ENCODE assay signal across 15 cellular contexts in genomic region chr5:16970260-16970659, GRCh38. TPM values are rescaled to one million over a fixed set of nuclear protein-coding genes. Genes with fewer than 3 reads are reported as not detected.
DNase-seq lines count a peak whose midpoint lies in the region; ATAC-seq, FAIRE-seq and TF ChIP-seq lines count a peak whose summit lies in the region.
"Had no signal": no experiment of that assay in that cellular context is flagged by ENCODE, and none has a peak within 500 bp of the region (broad histone marks: within the 10 kb centered on the region; RNA-seq: fewer than 3 reads in every experiment).

No MANE protein-coding gene starts in this region.

- no peak for DNase-seq in HepG2 (ENCODE audit: low spot score)
- DNase-seq in right lobe of liver, result no peak
- no peak for DNase-seq in H1 (ENCODE audit: low read depth in 1 of 2, low spot score in 2 of 2)
- peak; percentile 55 for DNase-seq in mesendoderm
- DNase-seq in type B pancreatic cell (ENCODE audit: extremely low spot score, unreplicated experiment), result no peak
- no peak for DNase-seq in midbrain (lab: John Stamatoyannopoulos, UW)
- no peak for DNase-seq in MG63
- DNase-seq: DND-41, NCI-H1417 treated with DMSO at 0.1 percent for 48 hours, NCI-H187 treated with DMSO at 0.1 percent for 48 hours, NCI-H2171, RPMI8226, SIG-M5 had no signal

- H3K4me1 ChIP-seq in HepG2 (ENCODE audit: insufficient read depth, low read length), result no peaks in the 10 kb centered on the region
- H3K4me1 ChIP-seq in right lobe of liver, result no peaks in the 10 kb centered on the region
- no peaks in the 10 kb centered on the region for H3K4me1 ChIP-seq in H1 (replicated peaks in 1 of 4; ENCODE audit: control insufficient read depth in 3 of 4, insufficient read depth in 4 of 4, low read length in 3 of 4)
- peaks cover 4% of the 10 kb centered on the region for H3K4me1 ChIP-seq in mesendoderm (ENCODE audit: control insufficient read depth, low read depth, low read length)

- H3K23me2 ChIP-seq in H1 (ENCODE audit: low read depth, low read length), result no peaks in the 10 kb centered on the region

- H4K8ac ChIP-seq in H1 (ENCODE audit: extremely low read depth, insufficient read depth, low read length) (no peak overlapping the region), mesendoderm (ENCODE audit: low read depth, low read length) (no peak overlapping the region)

- no TSS peak for BruUV-seq in HepG2 (replicated peaks; lab: Mats Ljungman, UMichigan)

- H2BK15ac ChIP-seq in H1 (ENCODE audit: low read length) (no peak overlapping the region), mesendoderm (replicated peaks; ENCODE audit: low read depth) (peak overlapping the region; percentile 25)

- POLR2A ChIA-PET in HepG2 (lab: Yijun Ruan, JAX), result no interaction called here
- POLR2A ChIA-PET in H1 (lab: Charles Lee; ENCODE audit: partially characterized antibody), result no interaction called here

- H3K9me3 ChIP-seq in HepG2 (ENCODE audit: low read length), result no peaks in the 10 kb centered on the region
- no peaks in the 10 kb centered on the region for H3K9me3 ChIP-seq in right lobe of liver
- no peaks in the 10 kb centered on the region for H3K9me3 ChIP-seq in H1 (ENCODE audit: insufficient read depth in 2 of 2, low read depth in 1 of 2, low read length in 1 of 2)
- H3K9me3 ChIP-seq in MG63, result no peaks in the 10 kb centered on the region

- H2BK12ac ChIP-seq in H1 (ENCODE audit: low read depth, low read length), result no peak overlapping the region

- H4K91ac ChIP-seq in H1 (replicated peaks; ENCODE audit: insufficient read length, low read length), result no peak overlapping the region

- peaks cover 11% of the 10 kb centered on the region for H3K4me1 Mint-ChIP-seq in type B pancreatic cell (ENCODE audit: unreplicated experiment)
- H3K4me1 Mint-ChIP-seq: B cell had no signal

- no peak overlapping the region for H3K14ac ChIP-seq in H1 (ENCODE audit: insufficient read length)

- intact Hi-C loops in HepG2 (cut with micrococcal nuclease; ENCODE audit: unreplicated experiment), result no loop called here
- intact Hi-C loops in right lobe of liver (cut with DNase I), result no loop called here

- H4K20me1 ChIP-seq in HepG2 (ENCODE audit: insufficient read depth, low read length) (no peaks in the 10 kb centered on the region), H1 (replicated peaks in 1 of 2; ENCODE audit: control insufficient read depth in 1 of 2, insufficient read depth in 2 of 2, low read length in 2 of 2) (no peaks in the 10 kb centered on the region)

- H3K56ac ChIP-seq in H1 (replicated peaks; ENCODE audit: insufficient read length, low read depth, low read length) (no peak overlapping the region), mesendoderm (ENCODE audit: low read length) (peak overlapping the region; percentile 5)

- no peaks in the 10 kb centered on the region for H3K36me3 ChIP-seq in HepG2 (replicated peaks in 1 of 2; ENCODE audit: control insufficient read depth in 1 of 2, insufficient read depth in 2 of 2, low read length in 2 of 2)
- H3K36me3 ChIP-seq in right lobe of liver, result no peaks in the 10 kb centered on the region
- no peaks in the 10 kb centered on the region for H3K36me3 ChIP-seq in H1 (ENCODE audit: control insufficient read depth in 2 of 4, insufficient read depth in 4 of 4, low read length in 3 of 4)
- no peaks in the 10 kb centered on the region for H3K36me3 ChIP-seq in mesendoderm (ENCODE audit: control insufficient read depth, insufficient read depth, low read length)
- H3K36me3 ChIP-seq in MG63, result no peaks in the 10 kb centered on the region

- TF ChIP-seq EP300 in HepG2 (IDR thresholded peaks at IDR 0.05; ENCODE audit: low read depth in 2 of 2, low read length in 2 of 2) (no peak), HepG2 (CRISPR knock-in tag; IDR thresholded peaks at IDR 0.05; ENCODE audit: borderline replicate concordance) (no peak), H1 (IDR thresholded peaks at IDR 0.05; ENCODE audit: borderline replicate concordance in 1 of 2, low read depth in 2 of 2, low read length in 2 of 2) (no peak)

- H3K4ac ChIP-seq in H1 (replicated peaks; ENCODE audit: insufficient read length, low read depth, low read length) (no peak overlapping the region), mesendoderm (ENCODE audit: low read depth, low read length) (no peak overlapping the region)

- H3K79me2 ChIP-seq in HepG2 (ENCODE audit: insufficient read depth, low read length), result no peaks in the 10 kb centered on the region
- H3K79me2 ChIP-seq in H1 (ENCODE audit: control insufficient read depth in 1 of 2, insufficient read depth in 2 of 2, low read length in 2 of 2), result no peaks in the 10 kb centered on the region
- H3K79me2 ChIP-seq in mesendoderm (ENCODE audit: control insufficient read depth, insufficient read depth, low read length), result no peaks in the 10 kb centered on the region

- H2BK5ac ChIP-seq in H1 (ENCODE audit: low read depth, low read length) (no peak overlapping the region), mesendoderm (ENCODE audit: low read length) (no peak overlapping the region)

- H3K79me1 ChIP-seq in H1 (ENCODE audit: low read depth, low read length) (no peaks in the 10 kb centered on the region), mesendoderm (ENCODE audit: low read length) (no peaks in the 10 kb centered on the region)

- TF ChIP-seq POLR2A in HepG2 (IDR thresholded peaks at IDR 0.05; ENCODE audit: insufficient read depth in 1 of 2, low read depth in 2 of 2, low read length in 2 of 2) (no peak), right lobe of liver (IDR thresholded peaks at IDR 0.05) (no peak), H1 (IDR thresholded peaks at IDR 0.05; ENCODE audit: control extremely low read depth in 1 of 2, low read depth in 2 of 2, low read length in 2 of 2) (no peak)

- in situ Hi-C loops in HepG2 (cut with HindIII; ENCODE audit: extremely low pct_ligation_motif_present, low pct_unique_long_range_greater_than_20kb), result no loop called here

- H3K27me3 ChIP-seq in HepG2 (ENCODE audit: control insufficient read depth in 1 of 2, insufficient read depth in 2 of 2, low read length in 2 of 2), result no peaks in the 10 kb centered on the region
- no peaks in the 10 kb centered on the region for H3K27me3 ChIP-seq in right lobe of liver
- H3K27me3 ChIP-seq in H1 (replicated peaks in 1 of 4; ENCODE audit: control insufficient read depth in 3 of 4, extremely low read depth in 1 of 4, insufficient read depth in 3 of 4, low read length in 3 of 4), result no peaks in the 10 kb centered on the region
- H3K27me3 ChIP-seq in mesendoderm (ENCODE audit: insufficient read depth, low read length, poor library complexity), result no peaks in the 10 kb centered on the region
- no peaks in the 10 kb centered on the region for H3K27me3 ChIP-seq in MG63

- H3K9me3 Mint-ChIP-seq in type B pancreatic cell, result no peaks in the 10 kb centered on the region

- TF ChIP-seq CTCF in HepG2 (CRISPR knock-in tag; IDR thresholded peaks at IDR 0.05) (no peak), right lobe of liver (IDR thresholded peaks at IDR 0.05) (no peak), H1 (IDR thresholded peaks at IDR 0.05; ENCODE audit: control extremely low read depth in 1 of 3, insufficient read depth in 1 of 3, low read depth in 1 of 3, low read length in 3 of 3) (no peak), type B pancreatic cell (conservative IDR thresholded peaks at IDR 0.05) (no peak)

- H3K18ac ChIP-seq in H1 (ENCODE audit: extremely low read depth, low read length), result no peak overlapping the region
- H3K18ac ChIP-seq in mesendoderm (ENCODE audit: low read length), result no peak overlapping the region

- 61% methylated on average over 5 of the region's 5 CpGs for WGBS in HepG2 (ENCODE audit: low lambda C conversion rate)
- WGBS in right lobe of liver (ENCODE audit: insufficient coverage, low coverage, low lambda C conversion rate, missing lambda C conversion rate), result 79% methylated on average over 5 of the region's 5 CpGs
- WGBS in H1 (ENCODE audit: extremely low coverage in 1 of 2, insufficient coverage in 1 of 2, insufficient read length in 1 of 2, insufficient replicate concordance in 2 of 2, low coverage in 1 of 2, low lambda C conversion rate in 2 of 2, missing lambda C conversion rate in 1 of 2), 2 experiments, result 88% methylated on average over 5 of the region's 5 CpGs; no CpG with 5 or more reads in 1 of the 2 experiments
- WGBS in mesendoderm (ENCODE audit: extremely low coverage, insufficient coverage, low lambda C conversion rate), result no CpG with 5 or more reads among the region's 5 CpGs

- no peak overlapping the region for H3K27ac Mint-ChIP-seq in type B pancreatic cell
- H3K27ac Mint-ChIP-seq: B cell had no signal

- H3K4me3 Mint-ChIP-seq in type B pancreatic cell, result no peak overlapping the region
- H3K4me3 Mint-ChIP-seq: B cell had no signal

- H3K4me2 ChIP-seq in HepG2 (ENCODE audit: low read depth, low read length), result no peak overlapping the region
- no peak overlapping the region for H3K4me2 ChIP-seq in H1 (ENCODE audit: insufficient read depth in 1 of 2, low read depth in 2 of 2, low read length in 2 of 2)
- H3K4me2 ChIP-seq in mesendoderm (ENCODE audit: low read length), result no peak overlapping the region

- H2AFZ ChIP-seq in HepG2 (ENCODE audit: low read length) (no peak overlapping the region), H1 (ENCODE audit: low read length) (0 out of 2 replicates have a peak overlapping the region, but pooled peaks have one; percentile 52)

- CTCF ChIA-PET in HepG2 (lab: Yijun Ruan, JAX; ENCODE audit: low intra/inter-chr PET ratio, low total read pairs) (no interaction called here), H1 (lab: Charles Lee; ENCODE audit: partially characterized antibody) (interaction anchor here (0.9 to 1.6 kb wide), 3 partner anchors 76 to 233 kb away, joined by 3 to 6 read pairs (median 3); no protein-coding TSS in a partner anchor)

- no peak overlapping the region for H3K9ac ChIP-seq in HepG2 (ENCODE audit: insufficient read depth, low read depth, low read length)
- H3K9ac ChIP-seq in H1 (replicated peaks in 1 of 4; ENCODE audit: extremely low read depth in 1 of 4, low read depth in 3 of 4, low read length in 3 of 4), result no peak overlapping the region
- H3K9ac ChIP-seq in mesendoderm (ENCODE audit: low read length), result no peak overlapping the region

- H4K5ac ChIP-seq in H1 (ENCODE audit: insufficient read length, low read depth, low read length) (no peak overlapping the region), mesendoderm (ENCODE audit: low read length) (no peak overlapping the region)

- H3K4me3 ChIP-seq in HepG2 (replicated peaks in 1 of 3; ENCODE audit: insufficient read depth in 1 of 3, low read depth in 2 of 3, low read length in 3 of 3), result no peak overlapping the region
- H3K4me3 ChIP-seq in right lobe of liver, result no peak overlapping the region
- H3K4me3 ChIP-seq in H1 (ENCODE audit: extremely low read depth in 1 of 4, insufficient read depth in 2 of 4, low read depth in 3 of 4, low read length in 4 of 4), result no peak overlapping the region
- no peak overlapping the region for H3K4me3 ChIP-seq in mesendoderm (ENCODE audit: low read length)
- no peak overlapping the region for H3K4me3 ChIP-seq in MG63

- no peak for FAIRE-seq in HepG2 (lab: Jason Lieb, UNC)
- FAIRE-seq in H1 (lab: Jason Lieb, UNC), result no peak

- H2BK120ac ChIP-seq in H1 (replicated peaks; ENCODE audit: low read depth, low read length) (no peak overlapping the region), mesendoderm (ENCODE audit: low read depth, low read length) (no peak overlapping the region)

- ATAC-seq in HepG2, result no peak
- no peak for ATAC-seq in right lobe of liver
- ATAC-seq in HG03097 (IDR thresholded peaks at IDR 0.05; ENCODE audit: low FRiP score, unreplicated experiment), result no peak

- no peak overlapping the region for H2BK20ac ChIP-seq in H1 (ENCODE audit: low read length)

- H3K23ac ChIP-seq in H1 (ENCODE audit: insufficient read length), result no peak overlapping the region
- H3K23ac ChIP-seq in mesendoderm (ENCODE audit: low read length), result no peak overlapping the region

- H3K27me3 Mint-ChIP-seq in type B pancreatic cell, result peaks cover 3% of the 10 kb centered on the region
- H3K27me3 Mint-ChIP-seq: B cell had no signal

- TF ChIP-seq RAD21 in HepG2 (CRISPR knock-in tag; IDR thresholded peaks at IDR 0.05) (no peak), H1 (IDR thresholded peaks at IDR 0.05 in 1 of 2, conservative IDR thresholded peaks at IDR 0.05 in 1 of 2; ENCODE audit: low read depth in 2 of 2, low read length in 2 of 2) (no peak)

- H3K36me3 Mint-ChIP-seq in type B pancreatic cell, result no peaks in the 10 kb centered on the region

- no peak overlapping the region for H3K27ac ChIP-seq in HepG2 (ENCODE audit: extremely low read length, insufficient read depth, low read length)
- no peak overlapping the region for H3K27ac ChIP-seq in right lobe of liver
- no peak overlapping the region for H3K27ac ChIP-seq in H1 (ENCODE audit: low read depth, low read length)
- peak overlapping the region; percentile 63 for H3K27ac ChIP-seq in mesendoderm (ENCODE audit: low read depth, low read length)

- no peak overlapping the region for H2AK5ac ChIP-seq in H1 (ENCODE audit: low read depth, low read length)
- peak overlapping the region; percentile 82 for H2AK5ac ChIP-seq in mesendoderm (ENCODE audit: low read length)

RNA-seq across cellular contexts. Expression of gene MYO10, which starts 34.2 kb away (rescaled TPM):
- 14.0 and 14.8 TPM in 2 replicates for total RNA-seq in HepG2 (2016; rRNA removed; fragmentation: Illumina TruSeq; extraction: Trizol)
- 0.71 and 1.1 TPM in 2 replicates for total RNA-seq in HepG2 (2016; cell fraction: cytosol; rRNA removed; fragmentation: Illumina TruSeq; extraction: Trizol; ENCODE audit: low read depth)
- total RNA-seq in HepG2 (2016; cell fraction: insoluble cytoplasmic fraction; rRNA removed; fragmentation: Illumina TruSeq; extraction: Trizol), result 12.7 and 14.5 TPM in 2 replicates
- 2.1 and 2.5 TPM in 2 replicates for total RNA-seq in HepG2 (2016; cell fraction: membrane; rRNA removed; fragmentation: Illumina TruSeq; extraction: Trizol)
- 13.7 and 14.0 TPM in 2 replicates for total RNA-seq in HepG2 (2016; cell fraction: nucleus; rRNA removed; fragmentation: Illumina TruSeq; extraction: Trizol)
- 4.5 and 6.2 TPM in 2 replicates for polyA plus RNA-seq in HepG2 (2011; rRNA removed)
- 4.8 and 5.4 TPM in 2 replicates for polyA plus RNA-seq in HepG2 (2011; cell fraction: cytosol; rRNA removed)
- polyA plus RNA-seq in HepG2 (2011; cell fraction: nucleus; rRNA removed), result 9.9 and 11.4 TPM in 2 replicates
- 16.8 and 17.6 TPM in 2 replicates for polyA plus RNA-seq in HepG2 (2012)
- 0.22 and 0.27 TPM in 2 replicates for polyA plus RNA-seq in HepG2 (2016; cell fraction: cytosol; fragmentation: Illumina TruSeq; extraction: Trizol; ENCODE audit: low read depth)
- polyA plus RNA-seq in HepG2 (2016; cell fraction: insoluble cytoplasmic fraction; fragmentation: Illumina TruSeq; extraction: Trizol; ENCODE audit: low read depth), result 8.5 and 10.2 TPM in 2 replicates
- polyA plus RNA-seq in HepG2 (2016; cell fraction: membrane; fragmentation: Illumina TruSeq; extraction: Trizol; ENCODE audit: low read depth), result 0.73 and 0.76 TPM in 2 replicates
- polyA plus RNA-seq in HepG2 (2016; cell fraction: nucleus; fragmentation: Illumina TruSeq; extraction: Trizol; ENCODE audit: insufficient read depth, low read depth), result 10.0 and 10.4 TPM in 2 replicates
- polyA minus RNA-seq in HepG2 (2011; rRNA and poly(A)+ RNA removed; ENCODE audit: low replicate concordance), result 16.0 and 20.3 TPM in 2 replicates
- 9.8 and 12.3 TPM in 2 replicates for polyA minus RNA-seq in HepG2 (2011; cell fraction: cytosol; rRNA and poly(A)+ RNA removed)
- polyA minus RNA-seq in HepG2 (2011; cell fraction: nucleus; rRNA and poly(A)+ RNA removed), result 23.9 and 27.7 TPM in 2 replicates
- total RNA-seq in right lobe of liver, result 10 to 100 TPM in 2 of 6 experiments, 1 to 10 TPM in 4; 3.9 to 13.1 (median 6.9) TPM
- 107 and 114 TPM in 2 replicates for total RNA-seq in H1 (2021; fragmentation: NEBNext Ultra II Directional; extraction: Animal tissue kit (Norgen Biotek cat#: 25700))
- polyA plus RNA-seq in H1 (2011; rRNA removed), result 21.5 and 47.9 TPM in 2 replicates
- polyA plus RNA-seq in H1 (2011; cell fraction: cytosol; rRNA removed), result 40.4 TPM
- polyA plus RNA-seq in H1 (2011; cell fraction: nucleus; rRNA removed), result 83.2 TPM
- polyA plus RNA-seq in H1 (2012, experiment 1 of 2), result 68.8 to 86.4 TPM (median 79.6 TPM) in 4 replicates
- 9.5 TPM for polyA plus RNA-seq in H1 (2012, experiment 2 of 2)
- 50.2 TPM for polyA plus RNA-seq in H1 (2013, experiment 1 of 2)
- polyA plus RNA-seq in H1 (2013, experiment 2 of 2), result 46.3 TPM
- 70.3 and 76.3 TPM in 2 replicates for polyA minus RNA-seq in H1 (2011; rRNA and poly(A)+ RNA removed)
- 69.5 TPM for polyA minus RNA-seq in H1 (2011; cell fraction: cytosol; rRNA and poly(A)+ RNA removed)
- polyA minus RNA-seq in H1 (2011; cell fraction: nucleus; rRNA and poly(A)+ RNA removed), result 106 TPM
- 30.7 TPM for polyA plus RNA-seq in mesendoderm (2013, experiment 1 of 2)
- polyA plus RNA-seq in mesendoderm (2013, experiment 2 of 2), result 31.3 TPM
- 33.6 and 52.5 TPM in 2 replicates for total RNA-seq in type B pancreatic cell (ENCODE audit: low replicate concordance)
- total RNA-seq in MG63 (2014; rRNA removed; shearing (Covaris generic); ENCODE audit: low replicate concordance), result 55.0 and 62.0 TPM in 2 replicates
- total RNA-seq: B cell had no signal
